Comparison of ENCODE assay signal across 8 cellular contexts in genomic region chr11:125902927-125903752, GRCh38. TPM values are rescaled to one million over a fixed set of nuclear protein-coding genes. Genes with fewer than 3 reads are reported as not detected.
DNase-seq lines count a peak whose midpoint lies in the region; ATAC-seq lines count a peak whose summit lies in the region.

Gene PUS3 (minus strand): TSS chr11:125903206. CDS start chr11:125896284, 6,922 bp downstream.

- no peaks in the 10 kb centered on the region for H3K9me3 Mint-ChIP-seq in activated CD4-positive, alpha-beta T cell treated with anti-CD3 and anti-CD28 coated beads, Interleukin-2, amount 10 ng/mL, durations not matched to agents 7 days and 5 days

- peak within 1 kb of the TSS; percentile 40 to 74 (median 63); a peak in 21 of 22 replicates for H3K27ac ChIP-seq in BLaER1 treated with 17β-estradiol and CSF1 and Interleukin-3, amounts not matched to agents 10 nM and 100 nM

- H3K36me3 ChIP-seq in BLaER1 treated with 17β-estradiol and CSF1 and Interleukin-3, amounts not matched to agents 10 nM and 100 nM = peaks cover 18 to 39% (median 34%) of the 10 kb centered on the region in 11 experiments

- peaks cover 0 to 19% (median 9%) of the 10 kb centered on the region in 11 experiments; a peak in 12 of 22 replicates for H4K20me1 ChIP-seq in BLaER1 treated with 17β-estradiol and CSF1 and Interleukin-3, amounts not matched to agents 10 nM and 100 nM

- CTCF ChIA-PET in activated CD4-positive, alpha-beta T cell treated with anti-CD3 and anti-CD28 coated beads, Interleukin-2, amount 10 ng/mL, durations not matched to agents 7 days and 5 days (lab: Charles Lee) = interaction anchor here (0.7 to 1.8 kb wide), 5 partner anchors 13 to 175 kb away, joined by 3 to 9 read pairs (median 4); partner anchors contain the start of gene HYLS1

- peak within 1 kb of the TSS; percentile 65 to 83 (median 79) for H3K9ac ChIP-seq in BLaER1 treated with 17β-estradiol and CSF1 and Interleukin-3, amounts not matched to agents 10 nM and 100 nM

- peak within 1 kb of the TSS; percentile 88 for H3K27ac Mint-ChIP-seq in activated CD4-positive, alpha-beta T cell treated with anti-CD3 and anti-CD28 coated beads, Interleukin-2, amount 10 ng/mL, durations not matched to agents 7 days and 5 days

- H3K4me1 ChIP-seq in BLaER1 treated with 17β-estradiol and CSF1 and Interleukin-3, amounts not matched to agents 10 nM and 100 nM = peaks cover 0 to 5% (median 0%) of the 10 kb centered on the region in 10 experiments; a peak in 3 of 20 replicates

- H3K27me3 Mint-ChIP-seq in activated CD4-positive, alpha-beta T cell treated with anti-CD3 and anti-CD28 coated beads, Interleukin-2, amount 10 ng/mL, durations not matched to agents 7 days and 5 days = peaks cover 30% of the 10 kb centered on the region

- peaks cover 0 to 17% (median 6%) of the 10 kb centered on the region in 11 experiments; a peak in 5 of 22 replicates for H3K9me3 ChIP-seq in BLaER1 treated with 17β-estradiol and CSF1 and Interleukin-3, amounts not matched to agents 10 nM and 100 nM (replicated peaks in 1 of 11)

- POLR2A ChIA-PET in activated CD4-positive, alpha-beta T cell treated with anti-CD3 and anti-CD28 coated beads, Interleukin-2, amount 10 ng/mL, durations not matched to agents 7 days and 5 days (lab: Charles Lee) = interaction anchor here (0.6 to 1.3 kb wide), 4 partner anchors 12 to 839 kb away, joined by 3 to 7 read pairs (median 4); no protein-coding TSS in a partner anchor

- ATAC-seq in GM19328 (IDR thresholded peaks at IDR 0.05; ENCODE audit: unreplicated experiment) = peak; percentile 93
- peak; percentile 95 for ATAC-seq in HG03469 (IDR thresholded peaks at IDR 0.05; ENCODE audit: unreplicated experiment)

- H3K4me1 Mint-ChIP-seq in activated CD4-positive, alpha-beta T cell treated with anti-CD3 and anti-CD28 coated beads, Interleukin-2, amount 10 ng/mL, durations not matched to agents 7 days and 5 days = peaks cover 29% of the 10 kb centered on the region

- H3K4me3 Mint-ChIP-seq in activated CD4-positive, alpha-beta T cell treated with anti-CD3 and anti-CD28 coated beads, Interleukin-2, amount 10 ng/mL, durations not matched to agents 7 days and 5 days = peak within 1 kb of the TSS; percentile 93

- H3K4me3 ChIP-seq in BLaER1 treated with 17β-estradiol and CSF1 and Interleukin-3, amounts not matched to agents 10 nM and 100 nM = peak within 1 kb of the TSS; percentile 61 to 72 (median 68)

- DNase-seq in NCI-H526 treated with DMSO at 0.1 percent for 48 hours (lab: John Stamatoyannopoulos, UW) (peak; percentile 98), dedifferentiated amniotic fluid mesenchymal stem cell (ENCODE audit: extremely low spot score) (peak; percentile 82), left kidney (ENCODE audit: low read depth, low spot score) (peak; percentile 98)
- peak; percentile 92 for DNase-seq in activated CD4-positive, alpha-beta T cell treated with anti-CD3 and anti-CD28 coated beads, Interleukin-2, amount 10 ng/mL, durations not matched to agents 7 days and 5 days
- DNase-seq in stimulated activated CD4-positive, alpha-beta T cell treated with anti-CD3 and anti-CD28 coated beads, Interleukin-2, amount 100 ng/mL, for 24 hours = peak; percentile 90 to 91

- H3K27me3 ChIP-seq in BLaER1 treated with 17β-estradiol and CSF1 and Interleukin-3, amounts not matched to agents 10 nM and 100 nM = no peaks in the 10 kb centered on the region

- H3K36me3 Mint-ChIP-seq in activated CD4-positive, alpha-beta T cell treated with anti-CD3 and anti-CD28 coated beads, Interleukin-2, amount 10 ng/mL, durations not matched to agents 7 days and 5 days (ENCODE audit: low read depth) = peaks cover 32% of the 10 kb centered on the region

- H3K4me2 ChIP-seq in BLaER1 treated with 17β-estradiol and CSF1 and Interleukin-3, amounts not matched to agents 10 nM and 100 nM = peak within 1 kb of the TSS; percentile 59 to 74 (median 67)

RNA-seq across cellular contexts. Expression of gene PUS3, which starts in this region (rescaled TPM):
- 10 to 100 TPM in 1 of 2 experiments, 1 to 10 TPM in 1; 8.9 to 12.1 TPM for total RNA-seq in activated CD4-positive, alpha-beta T cell treated with anti-CD3 and anti-CD28 coated beads, Interleukin-2, amount 10 ng/mL, durations not matched to agents 7 days and 5 days

Comparison
In these comparisons a context has a peak if more than half of its experiments do, and no peak if none do; other contexts are left out.
1. Peak in every context shown above with its lines: DNase-seq, ATAC-seq, H3K4me3 ChIP-seq and H3K27ac ChIP-seq.